ENCODE assay signal across 8 cellular contexts in the genomic region with DNA sequence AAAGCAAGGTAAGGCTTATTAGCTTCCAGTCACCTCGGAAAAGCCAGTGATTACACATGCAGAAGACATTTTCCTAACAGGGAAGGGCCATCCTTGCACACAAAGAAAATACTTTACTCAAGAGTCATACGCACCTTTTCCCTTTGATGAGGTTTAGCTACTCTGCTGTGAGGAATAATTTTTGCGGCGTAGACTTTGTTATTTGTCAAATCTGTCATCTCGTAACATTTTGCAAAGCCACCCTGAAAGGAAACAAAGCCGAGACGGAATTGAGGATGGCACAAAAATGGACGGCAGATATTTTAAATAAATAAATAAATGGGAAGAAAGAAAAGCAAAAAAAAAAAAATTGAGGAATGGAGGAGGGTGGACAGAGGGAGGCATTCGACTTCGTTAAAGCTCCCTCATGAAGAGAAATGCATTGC.
A peak's percentile ranks its signal among the peaks of the same experiment; 100 is the strongest.
DNase-seq lines count a peak whose midpoint lies in the region; ATAC-seq and TF ChIP-seq lines count a peak whose summit lies in the region.

No MANE protein-coding gene starts in this region.

- peak overlapping the region; percentile 71 to 94 (median 80) for H3K4me3 ChIP-seq in BLaER1 treated with 17β-estradiol and CSF1 and Interleukin-3, amounts not matched to agents 10 nM and 100 nM

- H3K36me3 ChIP-seq in BLaER1 treated with 17β-estradiol and CSF1 and Interleukin-3, amounts not matched to agents 10 nM and 100 nM = peaks cover 41 to 44% (median 42%) of the 10 kb centered on the region in 11 experiments

- H3K27ac Mint-ChIP-seq in effector memory CD8-positive, alpha-beta T cell = peak overlapping the region in 1 of 2 donors; percentile 69
- H3K27ac Mint-ChIP-seq in nephron = peak overlapping the region; percentile 71 to 96 (median 96)

- peak overlapping the region in 3 of 11 experiments; percentile 86 to 95 (median 90); a peak in 7 of 22 replicates for H3K27ac ChIP-seq in BLaER1 treated with 17β-estradiol and CSF1 and Interleukin-3, amounts not matched to agents 10 nM and 100 nM

- H4K20me1 ChIP-seq in BLaER1 treated with 17β-estradiol and CSF1 and Interleukin-3, amounts not matched to agents 10 nM and 100 nM = peaks cover 0 to 50% (median 17%) of the 10 kb centered on the region in 11 experiments; a peak in 13 of 22 replicates

- H3K4me3 Mint-ChIP-seq in effector memory CD8-positive, alpha-beta T cell = peak overlapping the region; percentile 80
- H3K4me3 Mint-ChIP-seq in nephron = peak overlapping the region; percentile 95 to 99 (median 98)

- H3K4me2 ChIP-seq in BLaER1 treated with 17β-estradiol and CSF1 and Interleukin-3, amounts not matched to agents 10 nM and 100 nM = peak overlapping the region; percentile 77 to 98 (median 93)

- H3K4me1 ChIP-seq in BLaER1 treated with 17β-estradiol and CSF1 and Interleukin-3, amounts not matched to agents 10 nM and 100 nM = peaks cover 20 to 53% (median 29%) of the 10 kb centered on the region in 10 experiments

- ATAC-seq in effector memory CD8-positive, alpha-beta T cell (replicated peaks) = no peak
- ATAC-seq in HG03342 (IDR thresholded peaks at IDR 0.05; ENCODE audit: unreplicated experiment) = no peak
- no peak for ATAC-seq in GM21619 (IDR thresholded peaks at IDR 0.05; ENCODE audit: unreplicated experiment)
- no peak for ATAC-seq in GM19455 (IDR thresholded peaks at IDR 0.05; ENCODE audit: unreplicated experiment)

- peak; percentile 52 for DNase-seq in NCI-H226
- no peak for DNase-seq in effector memory CD8-positive, alpha-beta T cell
- no peak for DNase-seq in NCI-H2171 treated with DMSO at 0.1 percent for 48 hours (lab: John Stamatoyannopoulos, UW)

- no peaks in the 10 kb centered on the region for H3K9me3 Mint-ChIP-seq in effector memory CD8-positive, alpha-beta T cell
- H3K9me3 Mint-ChIP-seq in nephron = no peaks in the 10 kb centered on the region

- peaks cover 13 to 21% of the 10 kb centered on the region in 2 donors for H3K27me3 Mint-ChIP-seq in effector memory CD8-positive, alpha-beta T cell
- no peaks in the 10 kb centered on the region for H3K27me3 Mint-ChIP-seq in nephron (ENCODE audit: low read depth)

- TF ChIP-seq CTCF in nephron (IDR thresholded peaks at IDR 0.05; ENCODE audit: unreplicated experiment in 3 of 3) = no peak

- H3K36me3 Mint-ChIP-seq in effector memory CD8-positive, alpha-beta T cell (ENCODE audit: insufficient read depth) = peaks cover 14% of the 10 kb centered on the region
- peaks cover 47% of the 10 kb centered on the region for H3K36me3 Mint-ChIP-seq in nephron (ENCODE audit: low read depth)

- H3K9me3 ChIP-seq in BLaER1 treated with 17β-estradiol and CSF1 and Interleukin-3, amounts not matched to agents 10 nM and 100 nM (replicated peaks in 1 of 11) = no peaks in the 10 kb centered on the region

- peaks cover 4 to 23% (median 21%) of the 10 kb centered on the region in 11 experiments; a peak in 20 of 22 replicates for H3K27me3 ChIP-seq in BLaER1 treated with 17β-estradiol and CSF1 and Interleukin-3, amounts not matched to agents 10 nM and 100 nM

- peaks cover 6 to 7% of the 10 kb centered on the region in 2 donors for H3K4me1 Mint-ChIP-seq in effector memory CD8-positive, alpha-beta T cell (ENCODE audit: low read depth in 2 of 2)
- peaks cover 45% of the 10 kb centered on the region for H3K4me1 Mint-ChIP-seq in nephron

- H3K9ac ChIP-seq in BLaER1 treated with 17β-estradiol and CSF1 and Interleukin-3, amounts not matched to agents 10 nM and 100 nM = peak overlapping the region; percentile 83 to 95 (median 87)
